16 cellular contexts compared by ENCODE assay signal in genomic region chr1:236700903-236701302, GRCh38. TPM values are rescaled to one million over a fixed set of nuclear protein-coding genes. Genes with fewer than 3 reads are reported as not detected.
DNase-seq lines count a peak whose midpoint lies in the region; ATAC-seq and TF ChIP-seq lines count a peak whose summit lies in the region.
"Had no signal": no experiment of that assay in that cellular context is flagged by ENCODE, and none has a peak within 500 bp of the region (broad histone marks: within the 10 kb centered on the region; RNA-seq: fewer than 3 reads in every experiment).

No MANE protein-coding gene starts in this region.

- WGBS in heart right ventricle, 2 donors: 44 to 49% methylated on average over 2 of the region's 2 CpGs
- WGBS in right cardiac atrium: 71% methylated on average over 2 of the region's 2 CpGs

- H3K4me1 ChIP-seq in heart right ventricle (peaks cover 0 to 55% (median 29%) of the 10 kb centered on the region in 9 donors), right cardiac atrium (ENCODE audit: control insufficient read depth, insufficient read depth, low read length) (peaks cover 4% of the 10 kb centered on the region), skeletal muscle tissue (ENCODE audit: control insufficient read depth in 3 of 3, insufficient read depth in 3 of 3, low read length in 3 of 3) (peaks cover 38 to 56% (median 43%) of the 10 kb centered on the region in 3 donors)
- H3K4me1 ChIP-seq: A549, BLaER1, Caco-2 had no signal

- intact Hi-C loops in heart right ventricle (cut with DNase I): no loop called here
- intact Hi-C loops in right cardiac atrium (cut with DNase I): no loop called here

- TF ChIP-seq CTCF in coronary artery (IDR thresholded peaks at IDR 0.05) (no peak), heart right ventricle (IDR thresholded peaks at IDR 0.05) (no peak)

- peaks cover 0 to 14% (median 0%) of the 10 kb centered on the region in 7 donors for H3K27me3 ChIP-seq in heart right ventricle
- H3K27me3 ChIP-seq in right cardiac atrium (ENCODE audit: control insufficient read depth, insufficient read depth): no peaks in the 10 kb centered on the region
- H3K27me3 ChIP-seq in skeletal muscle tissue (ENCODE audit: control insufficient read depth in 3 of 3, insufficient read depth in 3 of 3, low read length in 3 of 3): no peaks in the 10 kb centered on the region
- H3K27me3 ChIP-seq: BLaER1 had no signal

- ATAC-seq in heart right ventricle: peak; percentile 35 to 88 (median 75)
- peak; percentile 57 to 67 for ATAC-seq in right cardiac atrium
- no peak for ATAC-seq in activated naive CD4-positive, alpha-beta T cell treated with anti-CD3 and anti-CD28 coated beads, Interleukin-2, amount 50 U/mL, for 72 hours
- ATAC-seq: A549, GM23338 had no signal

- H3K9me3 Mint-ChIP-seq in activated naive CD4-positive, alpha-beta T cell treated with anti-CD3 and anti-CD28 coated beads, Interleukin-2, amount 50 U/mL, for 72 hours: no peaks in the 10 kb centered on the region
- H3K9me3 Mint-ChIP-seq: CD8-positive, alpha-beta memory T cell; GM23338; H9 had no signal

- peak overlapping the region; percentile 52 to 70 (median 66) for H3K9ac ChIP-seq in skeletal muscle tissue (ENCODE audit: low read depth in 1 of 3, low read length in 3 of 3)
- H3K9ac ChIP-seq: BLaER1 had no signal

- no peaks in the 10 kb centered on the region for H3K9me3 ChIP-seq in heart right ventricle
- H3K9me3 ChIP-seq in right cardiac atrium (ENCODE audit: control insufficient read depth, low read length): no peaks in the 10 kb centered on the region
- H3K9me3 ChIP-seq in skeletal muscle tissue (ENCODE audit: control insufficient read depth in 3 of 3, low read length in 3 of 3): no peaks in the 10 kb centered on the region
- H3K9me3 ChIP-seq: A549, BLaER1, Caco-2 had no signal

- H3K4me3 ChIP-seq in coronary artery (no peak overlapping the region), heart right ventricle (peak overlapping the region in 6 of 10 donors; percentile 4 to 26 (median 20)), right cardiac atrium (ENCODE audit: low read length) (no peak overlapping the region), skeletal muscle tissue (ENCODE audit: low read length in 3 of 3) (peak overlapping the region; percentile 35 to 50 (median 38))
- H3K4me3 ChIP-seq: A549, BLaER1, GM23338 had no signal

- H3K36me3 ChIP-seq in heart right ventricle: no peaks in the 10 kb centered on the region
- peaks cover 0 to 7% (median 3%) of the 10 kb centered on the region in 3 donors for H3K36me3 ChIP-seq in skeletal muscle tissue (ENCODE audit: control insufficient read depth in 3 of 3, insufficient read depth in 3 of 3, low read length in 3 of 3)
- H3K36me3 ChIP-seq: BLaER1 had no signal

- DNase-seq in coronary artery (ENCODE audit: low spot score) (no peak), heart right ventricle (no peak), right cardiac atrium (no peak), NCI-H526 (lab: John Stamatoyannopoulos, UW) (no peak), GOT3 (lab: John Stamatoyannopoulos, UW) (no peak)
- DNase-seq in activated naive CD4-positive, alpha-beta T cell treated with anti-CD3 and anti-CD28 coated beads, Interleukin-2, amount 50 U/mL, for 72 hours (ENCODE audit: low spot score in 2 of 2): no peak
- no peak for DNase-seq in stimulated activated CD8-positive, alpha-beta memory T cell treated with anti-CD3 and anti-CD28 coated beads, Interleukin-4, amount 100 ng/mL, for 48 hours
- DNase-seq: Caco-2; CD8-positive, alpha-beta memory T cell; DND-41; GF-D8; H9 had no signal

- H3K36me3 Mint-ChIP-seq in activated naive CD4-positive, alpha-beta T cell treated with anti-CD3 and anti-CD28 coated beads, Interleukin-2, amount 50 U/mL, for 72 hours: no peaks in the 10 kb centered on the region
- H3K36me3 Mint-ChIP-seq: CD8-positive, alpha-beta memory T cell had no signal

- peak overlapping the region; percentile 76 to 82 for H3K27ac ChIP-seq in coronary artery
- peak overlapping the region; percentile 54 to 91 (median 80) for H3K27ac ChIP-seq in heart right ventricle
- H3K27ac ChIP-seq in right cardiac atrium (ENCODE audit: low read length): peak overlapping the region; percentile 54
- H3K27ac ChIP-seq in skeletal muscle tissue (ENCODE audit: low read depth, low read length): peak overlapping the region; percentile 87
- H3K27ac ChIP-seq: A549, BLaER1 had no signal

- no peak overlapping the region for H3K27ac Mint-ChIP-seq in activated naive CD4-positive, alpha-beta T cell treated with anti-CD3 and anti-CD28 coated beads, Interleukin-2, amount 50 U/mL, for 72 hours
- H3K27ac Mint-ChIP-seq: CD8-positive, alpha-beta memory T cell; GM23338 had no signal

RNA-seq across cellular contexts. Expression of gene ACTN2, which starts 14.6 kb away (rescaled TPM):
- total RNA-seq in heart right ventricle (1,000 to 10,000 TPM; 2,366 to 4,290 (median 3,682) TPM), right cardiac atrium (1,000 to 10,000 TPM; 1,202 to 1,705 (median 1,385) TPM), skeletal muscle tissue (660 TPM)
- polyA plus RNA-seq in heart right ventricle (1,000 to 10,000 TPM in 1 of 2 donors, 100 to 1,000 TPM in 1; 599 to 1,375 TPM), right cardiac atrium (827 TPM)
- total RNA-seq in activated naive CD4-positive, alpha-beta T cell treated with anti-CD3 and anti-CD28 coated beads, Interleukin-2, amount 50 U/mL, for 72 hours: under 1 TPM; 0.37 to 0.50 TPM
- total RNA-seq: Caco-2; CD8-positive, alpha-beta memory T cell had no signal
- polyA plus RNA-seq: A549; CD8-positive, alpha-beta memory T cell had no signal

Comparison
In these comparisons a context has a peak if more than half of its experiments do, and no peak if none do; other contexts are left out.
1. H3K4me3 ChIP-seq: peak in heart right ventricle (6 of 10) and skeletal muscle tissue (3 of 3); none in coronary artery (single experiment) and right cardiac atrium (single experiment).
2. ATAC-seq: peak in heart right ventricle (8 of 8) and right cardiac atrium (2 of 2); none in activated naive CD4-positive, alpha-beta T cell treated with anti-CD3 and anti-CD28 coated beads, Interleukin-2, amount 50 U/mL, for 72 hours (0 of 2).
3. RNA of gene ACTN2, which starts 14.6 kb away (total RNA-seq): 2,366 to 4,290 TPM in heart right ventricle, 1,202 to 1,705 TPM in right cardiac atrium and 660 TPM in skeletal muscle tissue (single experiment); 0.37 to 0.50 TPM in activated naive CD4-positive, alpha-beta T cell treated with anti-CD3 and anti-CD28 coated beads, Interleukin-2, amount 50 U/mL, for 72 hours; every median in the first group is over 100 times any median in the second.
4. Peak in every context shown above with its lines, with median percentiles within 50 percentile points of each other: H3K27ac ChIP-seq.